In genomic region chr3:73622135-73622534, GRCh38 we compare ENCODE assay signal across 8 cellular contexts. TPM values are rescaled to one million over a fixed set of nuclear protein-coding genes. Genes with fewer than 3 reads are reported as not detected.
DNase-seq lines count a peak whose midpoint lies in the region; ATAC-seq and TF ChIP-seq lines count a peak whose summit lies in the region.

No MANE protein-coding gene starts in this region.

- WGBS in transverse colon (ENCODE audit: low coverage in 1 of 2), 2 donors: 8 to 17% methylated on average over 4 to 6 of the region's 6 CpGs

- peak overlapping the region; percentile 57 to 91 for H3K27ac ChIP-seq in breast epithelium
- H3K27ac ChIP-seq in left lung: peak overlapping the region in 1 of 2 donors; percentile 78
- H3K27ac ChIP-seq in transverse colon: peak overlapping the region; percentile 86 to 93 (median 90)

- no peak for TF ChIP-seq CTCF in breast epithelium (IDR thresholded peaks at IDR 0.05)
- no peak for TF ChIP-seq CTCF in left lung (IDR thresholded peaks at IDR 0.05)
- no peak for TF ChIP-seq CTCF in transverse colon (IDR thresholded peaks at IDR 0.05)

- TF ChIP-seq EP300 in transverse colon (IDR thresholded peaks at IDR 0.05; ENCODE audit: low read depth): no peak

- ATAC-seq in left lung: no peak
- ATAC-seq in HG03520 (IDR thresholded peaks at IDR 0.05; ENCODE audit: unreplicated experiment): no peak

- in situ Hi-C loops in transverse colon (cut with MboI; ENCODE audit: low pct_ligation_motif_present in 1 of 4, low pct_unique_long_range_greater_than_20kb in 1 of 4, low sequenced_read_pairs in 3 of 4): loop anchor here in 1 of 4 donors (25.0 kb wide), 1 partner anchor 110 kb away; no protein-coding TSS in a partner anchor

- H3K4me3 ChIP-seq in breast epithelium (peak overlapping the region; percentile 63 to 93 (median 77)), left lung (peak overlapping the region; percentile 30 to 31), transverse colon (peak overlapping the region; percentile 72 to 81 (median 75))

- H3K4me1 ChIP-seq in breast epithelium: no peaks in the 10 kb centered on the region
- no peaks in the 10 kb centered on the region for H3K4me1 ChIP-seq in left lung
- H3K4me1 ChIP-seq in transverse colon: peaks cover 0 to 28% (median 19%) of the 10 kb centered on the region in 4 donors

- no peaks in the 10 kb centered on the region for H3K27me3 ChIP-seq in breast epithelium
- peaks cover 5 to 54% of the 10 kb centered on the region in 2 donors for H3K27me3 ChIP-seq in left lung
- H3K27me3 ChIP-seq in transverse colon: no peaks in the 10 kb centered on the region

- no peaks in the 10 kb centered on the region for H3K36me3 ChIP-seq in breast epithelium
- no peaks in the 10 kb centered on the region for H3K36me3 ChIP-seq in left lung
- no peaks in the 10 kb centered on the region for H3K36me3 ChIP-seq in transverse colon

- DNase-seq in NCI-H146 treated with DMSO at 0.1 percent for 48 hours (lab: John Stamatoyannopoulos, UW; ENCODE audit: unreplicated experiment) (peak; percentile 74), breast epithelium (ENCODE audit: low spot score in 2 of 2) (peak in 1 of 2 donors; percentile 65), left lung (peak in 1 of 2 donors; percentile 62), transverse colon (peak; percentile 46), MV-4-11 (lab: John Stamatoyannopoulos, UW) (no peak), GM19238 (ENCODE audit: insufficient read length, low spot score) (no peak), activated T-cell treated with anti-CD3 and anti-CD28 coated beads for 4 hours (no peak)

- TF ChIP-seq POLR2A in breast epithelium (IDR thresholded peaks at IDR 0.05) (no peak), transverse colon (IDR thresholded peaks at IDR 0.05) (peak; percentile 8)

- H3K9me3 ChIP-seq in breast epithelium (no peaks in the 10 kb centered on the region), left lung (no peaks in the 10 kb centered on the region), transverse colon (no peaks in the 10 kb centered on the region)

- intact Hi-C loops in breast epithelium (cut with DNase I; ENCODE audit: low total_unique reads): no loop called here
- intact Hi-C loops in left lung (cut with DNase I): no loop called here
- intact Hi-C loops in transverse colon (cut with DNase I; ENCODE audit: low total_unique reads): loop anchor here (5.0 to 10.0 kb wide), 3 partner anchors 105 to 223 kb away; no protein-coding TSS in a partner anchor

RNA-seq across cellular contexts. Expression of gene PDZRN3, which starts 2.6 kb away (rescaled TPM):
- total RNA-seq in breast epithelium (10 to 100 TPM; 36.0 to 79.6 (median 37.6) TPM), left lung (10 to 100 TPM; 20.0 to 33.5 TPM), transverse colon (100 to 1,000 TPM in 2 of 4 donors, 10 to 100 TPM in 2; 31.9 to 191 (median 75.3) TPM)

Comparison
In these comparisons a context has a peak if more than half of its experiments do, and no peak if none do; other contexts are left out.
1. DNase-seq: peak in NCI-H146 treated with DMSO at 0.1 percent for 48 hours (single experiment) and transverse colon (single experiment); none in MV-4-11 (single experiment), GM19238 (single experiment) and activated T-cell treated with anti-CD3 and anti-CD28 coated beads for 4 hours (single experiment).
2. Peak in every context shown above with its lines, with median percentiles within 50 percentile points of each other: H3K4me3 ChIP-seq.